Comparison of ENCODE assay signal across 1 cellular context in genomic region chr2:26067980-26068507, GRCh38.
TF ChIP-seq lines count a peak whose summit lies in the region.

No MANE protein-coding gene starts in this region.

TF ChIP-seq in K562, 482 proteins besides CTCF, POLR2A, EP300 and RAD21 (continued from another document):
- TF ChIP-seq ZNF592 (IDR thresholded peaks at IDR 0.05) (0 out of 2 replicates have a peak, but pooled peaks have one; percentile 34), ZNF449 (CRISPR knock-in tag; IDR thresholded peaks at IDR 0.05) (no peak), CHD1 (IDR thresholded peaks at IDR 0.05; ENCODE audit: low read length) (no peak), THRB (CRISPR knock-in tag; conservative IDR thresholded peaks at IDR 0.05) (no peak), PRPF4 (IDR thresholded peaks at IDR 0.05; ENCODE audit: insufficient read depth, low read depth, low read length, poor library complexity, severe bottlenecking) (no peak), ATF3 (IDR thresholded peaks at IDR 0.05) (no peak), ATF3 (CRISPR knock-in tag; conservative IDR thresholded peaks at IDR 0.05) (0 out of 2 replicates have a peak, but pooled peaks have one; percentile 11), RBM39 (optimal IDR thresholded peaks at IDR 0.05; ENCODE audit: low read depth, low read length) (no peak), HMBOX1 (IDR thresholded peaks at IDR 0.05) (no peak), POLR3A (IDR thresholded peaks at IDR 0.05; ENCODE audit: borderline replicate concordance, extremely low read depth, insufficient read depth, insufficient read length) (no peak), CHD4 (IDR thresholded peaks at IDR 0.05; ENCODE audit: insufficient read depth, insufficient replicate concordance, low read depth, low read length, poor library complexity, severe bottlenecking) (no peak), NFRKB (IDR thresholded peaks at IDR 0.05; ENCODE audit: low read depth) (peak; percentile 35; the same call in 1 of the 2 replicates), MTA1 (IDR thresholded peaks at IDR 0.05; ENCODE audit: borderline replicate concordance) (no peak), STAT5B (CRISPR knock-in tag; IDR thresholded peaks at IDR 0.05) (no peak), ZBTB43 (CRISPR knock-in tag; IDR thresholded peaks at IDR 0.05) (no peak), NCOA6 (IDR thresholded peaks at IDR 0.05) (no peak), NR2C2 (CRISPR knock-in tag; IDR thresholded peaks at IDR 0.05) (no peak), NR2C2 (tag; IDR thresholded peaks at IDR 0.05) (0 out of 2 replicates have a peak, but pooled peaks have one; percentile 10), SLC30A9 (CRISPR knock-in tag; IDR thresholded peaks at IDR 0.05) (no peak), AFF4 (CRISPR knock-in tag; IDR thresholded peaks at IDR 0.05) (0 out of 2 replicates have a peak, but pooled peaks have one; percentile 40), POLR2B (IDR thresholded peaks at IDR 0.05; ENCODE audit: low read depth, partially characterized antibody) (peak; percentile 23), EP400 (IDR thresholded peaks at IDR 0.05) (no peak), ID3 (CRISPR knock-in tag; IDR thresholded peaks at IDR 0.05) (no peak), ID3 (tag; IDR thresholded peaks at IDR 0.05) (no peak), SIN3A (IDR thresholded peaks at IDR 0.05; ENCODE audit: borderline replicate concordance in 2 of 2, control insufficient read depth in 1 of 2, low read depth in 2 of 2, low read length in 2 of 2) (no peak), ZKSCAN3 (CRISPR knock-in tag; IDR thresholded peaks at IDR 0.05) (no peak), JUN (IDR thresholded peaks at IDR 0.05; ENCODE audit: borderline replicate concordance, low read depth, low read length) (no peak), JUN (CRISPR knock-in tag; IDR thresholded peaks at IDR 0.05; ENCODE audit: borderline replicate concordance) (no peak)
